In the genomic region with DNA sequence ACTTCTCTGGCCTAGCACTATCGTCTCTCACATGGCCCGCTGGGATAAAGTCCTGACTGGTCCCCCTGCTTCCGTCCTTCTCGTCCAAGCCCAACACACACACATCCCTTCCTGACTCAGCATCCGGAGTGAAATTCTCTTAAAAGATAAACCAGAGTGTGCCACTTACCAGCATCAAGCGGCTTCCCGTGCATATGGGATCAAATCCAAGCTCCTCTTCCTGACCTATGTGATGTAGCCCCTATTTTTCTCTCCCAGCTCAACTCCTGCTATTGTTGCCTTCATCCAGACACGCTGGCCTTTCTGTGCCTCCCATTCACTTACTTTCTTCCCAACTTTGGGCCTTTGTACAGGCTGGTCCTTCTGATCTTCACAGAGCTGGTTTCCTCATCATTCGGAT, we compare ENCODE assay signal across 1 cellular context.
TF ChIP-seq lines count a peak whose summit lies in the region.

No MANE protein-coding gene starts in this region.

TF ChIP-seq in H1, 55 proteins besides CTCF, POLR2A, EP300 and RAD21 (continued from another document):
- TF ChIP-seq SIN3A (conservative IDR thresholded peaks at IDR 0.05 in 1 of 2, IDR thresholded peaks at IDR 0.05 in 1 of 2; ENCODE audit: low read depth in 1 of 2, low read length in 2 of 2): no peak
- no peak for TF ChIP-seq SAP30 (IDR thresholded peaks at IDR 0.05; ENCODE audit: insufficient read depth, insufficient replicate concordance, low read length)
- TF ChIP-seq GTF2F1 (IDR thresholded peaks at IDR 0.05; ENCODE audit: borderline replicate concordance, low read depth, low read length): no peak
- TF ChIP-seq BCL11A (IDR thresholded peaks at IDR 0.05; ENCODE audit: low read depth in 2 of 2, low read length in 2 of 2): no peak
- no peak for TF ChIP-seq CREB1 (IDR thresholded peaks at IDR 0.05)
- TF ChIP-seq CHD2 (IDR thresholded peaks at IDR 0.05; ENCODE audit: low read length): no peak
- no peak for TF ChIP-seq TCF12 (IDR thresholded peaks at IDR 0.05; ENCODE audit: low read depth, low read length)
- TF ChIP-seq KDM1A (IDR thresholded peaks at IDR 0.05; ENCODE audit: borderline replicate concordance, low read length): no peak
- TF ChIP-seq, protein P1, sequence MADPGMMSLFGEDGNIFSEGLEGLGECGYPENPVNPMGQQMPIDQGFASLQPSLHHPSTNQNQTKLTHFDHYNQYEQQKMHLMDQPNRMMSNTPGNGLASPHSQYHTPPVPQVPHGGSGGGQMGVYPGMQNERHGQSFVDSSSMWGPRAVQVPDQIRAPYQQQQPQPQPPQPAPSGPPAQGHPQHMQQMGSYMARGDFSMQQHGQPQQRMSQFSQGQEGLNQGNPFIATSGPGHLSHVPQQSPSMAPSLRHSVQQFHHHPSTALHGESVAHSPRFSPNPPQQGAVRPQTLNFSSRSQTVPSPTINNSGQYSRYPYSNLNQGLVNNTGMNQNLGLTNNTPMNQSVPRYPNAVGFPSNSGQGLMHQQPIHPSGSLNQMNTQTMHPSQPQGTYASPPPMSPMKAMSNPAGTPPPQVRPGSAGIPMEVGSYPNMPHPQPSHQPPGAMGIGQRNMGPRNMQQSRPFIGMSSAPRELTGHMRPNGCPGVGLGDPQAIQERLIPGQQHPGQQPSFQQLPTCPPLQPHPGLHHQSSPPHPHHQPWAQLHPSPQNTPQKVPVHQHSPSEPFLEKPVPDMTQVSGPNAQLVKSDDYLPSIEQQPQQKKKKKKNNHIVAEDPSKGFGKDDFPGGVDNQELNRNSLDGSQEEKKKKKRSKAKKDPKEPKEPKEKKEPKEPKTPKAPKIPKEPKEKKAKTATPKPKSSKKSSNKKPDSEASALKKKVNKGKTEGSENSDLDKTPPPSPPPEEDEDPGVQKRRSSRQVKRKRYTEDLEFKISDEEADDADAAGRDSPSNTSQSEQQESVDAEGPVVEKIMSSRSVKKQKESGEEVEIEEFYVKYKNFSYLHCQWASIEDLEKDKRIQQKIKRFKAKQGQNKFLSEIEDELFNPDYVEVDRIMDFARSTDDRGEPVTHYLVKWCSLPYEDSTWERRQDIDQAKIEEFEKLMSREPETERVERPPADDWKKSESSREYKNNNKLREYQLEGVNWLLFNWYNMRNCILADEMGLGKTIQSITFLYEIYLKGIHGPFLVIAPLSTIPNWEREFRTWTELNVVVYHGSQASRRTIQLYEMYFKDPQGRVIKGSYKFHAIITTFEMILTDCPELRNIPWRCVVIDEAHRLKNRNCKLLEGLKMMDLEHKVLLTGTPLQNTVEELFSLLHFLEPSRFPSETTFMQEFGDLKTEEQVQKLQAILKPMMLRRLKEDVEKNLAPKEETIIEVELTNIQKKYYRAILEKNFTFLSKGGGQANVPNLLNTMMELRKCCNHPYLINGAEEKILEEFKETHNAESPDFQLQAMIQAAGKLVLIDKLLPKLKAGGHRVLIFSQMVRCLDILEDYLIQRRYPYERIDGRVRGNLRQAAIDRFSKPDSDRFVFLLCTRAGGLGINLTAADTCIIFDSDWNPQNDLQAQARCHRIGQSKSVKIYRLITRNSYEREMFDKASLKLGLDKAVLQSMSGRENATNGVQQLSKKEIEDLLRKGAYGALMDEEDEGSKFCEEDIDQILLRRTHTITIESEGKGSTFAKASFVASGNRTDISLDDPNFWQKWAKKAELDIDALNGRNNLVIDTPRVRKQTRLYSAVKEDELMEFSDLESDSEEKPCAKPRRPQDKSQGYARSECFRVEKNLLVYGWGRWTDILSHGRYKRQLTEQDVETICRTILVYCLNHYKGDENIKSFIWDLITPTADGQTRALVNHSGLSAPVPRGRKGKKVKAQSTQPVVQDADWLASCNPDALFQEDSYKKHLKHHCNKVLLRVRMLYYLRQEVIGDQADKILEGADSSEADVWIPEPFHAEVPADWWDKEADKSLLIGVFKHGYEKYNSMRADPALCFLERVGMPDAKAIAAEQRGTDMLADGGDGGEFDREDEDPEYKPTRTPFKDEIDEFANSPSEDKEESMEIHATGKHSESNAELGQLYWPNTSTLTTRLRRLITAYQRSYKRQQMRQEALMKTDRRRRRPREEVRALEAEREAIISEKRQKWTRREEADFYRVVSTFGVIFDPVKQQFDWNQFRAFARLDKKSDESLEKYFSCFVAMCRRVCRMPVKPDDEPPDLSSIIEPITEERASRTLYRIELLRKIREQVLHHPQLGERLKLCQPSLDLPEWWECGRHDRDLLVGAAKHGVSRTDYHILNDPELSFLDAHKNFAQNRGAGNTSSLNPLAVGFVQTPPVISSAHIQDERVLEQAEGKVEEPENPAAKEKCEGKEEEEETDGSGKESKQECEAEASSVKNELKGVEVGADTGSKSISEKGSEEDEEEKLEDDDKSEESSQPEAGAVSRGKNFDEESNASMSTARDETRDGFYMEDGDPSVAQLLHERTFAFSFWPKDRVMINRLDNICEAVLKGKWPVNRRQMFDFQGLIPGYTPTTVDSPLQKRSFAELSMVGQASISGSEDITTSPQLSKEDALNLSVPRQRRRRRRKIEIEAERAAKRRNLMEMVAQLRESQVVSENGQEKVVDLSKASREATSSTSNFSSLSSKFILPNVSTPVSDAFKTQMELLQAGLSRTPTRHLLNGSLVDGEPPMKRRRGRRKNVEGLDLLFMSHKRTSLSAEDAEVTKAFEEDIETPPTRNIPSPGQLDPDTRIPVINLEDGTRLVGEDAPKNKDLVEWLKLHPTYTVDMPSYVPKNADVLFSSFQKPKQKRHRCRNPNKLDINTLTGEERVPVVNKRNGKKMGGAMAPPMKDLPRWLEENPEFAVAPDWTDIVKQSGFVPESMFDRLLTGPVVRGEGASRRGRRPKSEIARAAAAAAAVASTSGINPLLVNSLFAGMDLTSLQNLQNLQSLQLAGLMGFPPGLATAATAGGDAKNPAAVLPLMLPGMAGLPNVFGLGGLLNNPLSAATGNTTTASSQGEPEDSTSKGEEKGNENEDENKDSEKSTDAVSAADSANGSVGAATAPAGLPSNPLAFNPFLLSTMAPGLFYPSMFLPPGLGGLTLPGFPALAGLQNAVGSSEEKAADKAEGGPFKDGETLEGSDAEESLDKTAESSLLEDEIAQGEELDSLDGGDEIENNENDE (IDR thresholded peaks at IDR 0.05; ENCODE audit: insufficient replicate concordance, low read length): no peak
- no peak for TF ChIP-seq CBX5 (IDR thresholded peaks at IDR 0.05; ENCODE audit: low read depth, low read length)
- no peak for TF ChIP-seq CBX8 (IDR thresholded peaks at IDR 0.05; ENCODE audit: borderline replicate concordance, low read depth, low read length)
- TF ChIP-seq, protein P2, sequence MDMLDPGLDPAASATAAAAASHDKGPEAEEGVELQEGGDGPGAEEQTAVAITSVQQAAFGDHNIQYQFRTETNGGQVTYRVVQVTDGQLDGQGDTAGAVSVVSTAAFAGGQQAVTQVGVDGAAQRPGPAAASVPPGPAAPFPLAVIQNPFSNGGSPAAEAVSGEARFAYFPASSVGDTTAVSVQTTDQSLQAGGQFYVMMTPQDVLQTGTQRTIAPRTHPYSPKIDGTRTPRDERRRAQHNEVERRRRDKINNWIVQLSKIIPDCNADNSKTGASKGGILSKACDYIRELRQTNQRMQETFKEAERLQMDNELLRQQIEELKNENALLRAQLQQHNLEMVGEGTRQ (IDR thresholded peaks at IDR 0.05; ENCODE audit: low read length): no peak
- TF ChIP-seq SIRT6 (IDR thresholded peaks at IDR 0.05; ENCODE audit: low read length): no peak
- TF ChIP-seq, protein P3, sequence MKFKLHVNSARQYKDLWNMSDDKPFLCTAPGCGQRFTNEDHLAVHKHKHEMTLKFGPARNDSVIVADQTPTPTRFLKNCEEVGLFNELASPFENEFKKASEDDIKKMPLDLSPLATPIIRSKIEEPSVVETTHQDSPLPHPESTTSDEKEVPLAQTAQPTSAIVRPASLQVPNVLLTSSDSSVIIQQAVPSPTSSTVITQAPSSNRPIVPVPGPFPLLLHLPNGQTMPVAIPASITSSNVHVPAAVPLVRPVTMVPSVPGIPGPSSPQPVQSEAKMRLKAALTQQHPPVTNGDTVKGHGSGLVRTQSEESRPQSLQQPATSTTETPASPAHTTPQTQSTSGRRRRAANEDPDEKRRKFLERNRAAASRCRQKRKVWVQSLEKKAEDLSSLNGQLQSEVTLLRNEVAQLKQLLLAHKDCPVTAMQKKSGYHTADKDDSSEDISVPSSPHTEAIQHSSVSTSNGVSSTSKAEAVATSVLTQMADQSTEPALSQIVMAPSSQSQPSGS (IDR thresholded peaks at IDR 0.05; ENCODE audit: low read length): no peak
